Comparison of ENCODE assay signal across 44 cellular contexts in the genomic region with DNA sequence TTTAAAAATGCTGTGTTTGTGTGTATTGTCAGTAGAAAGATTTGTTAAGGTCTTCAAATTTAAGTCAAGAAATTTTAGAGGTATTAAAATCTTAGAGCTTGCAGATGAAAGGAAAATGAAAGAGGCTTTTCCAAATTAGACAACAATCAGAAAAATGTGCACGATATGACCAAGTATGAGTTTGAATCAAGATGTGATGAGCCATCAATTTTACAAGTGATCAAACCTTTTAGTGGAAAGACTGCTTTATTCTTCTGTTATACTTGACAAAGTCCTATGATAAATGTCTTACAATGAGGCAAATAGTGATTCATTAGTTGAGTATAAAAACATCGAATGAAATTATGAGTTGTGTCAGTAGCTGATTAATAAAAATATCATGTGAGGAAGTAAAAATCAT. TPM values are rescaled to one million over a fixed set of nuclear protein-coding genes. Genes with fewer than 3 reads are reported as not detected.
"Had no signal": no experiment of that assay in that cellular context is flagged by ENCODE, and none has a peak within 500 bp of the region (broad histone marks: within the 10 kb centered on the region; RNA-seq: fewer than 3 reads in every experiment).

No MANE protein-coding gene starts in this region.

- FAIRE-seq: astrocyte, bronchial epithelial cell had no signal

- H3K27ac ChIP-seq: adrenal gland, ascending aorta, body of pancreas, brain microvascular endothelial cell, breast epithelium, cardiac muscle cell had no signal

- H3K27me3 Mint-ChIP-seq: brain had no signal

- H3K4me1 Mint-ChIP-seq: activated naive CD4-positive, alpha-beta T cell treated with anti-CD3 and anti-CD28 coated beads, Interleukin-2, amount 10 ng/mL, durations not matched to agents 7 days and 5 days; activated naive CD4-positive, alpha-beta T cell treated with anti-CD3 and anti-CD28 coated beads, Interleukin-2, amount 50 U/mL, for 24 hours; activated naive CD8-positive, alpha-beta T cell treated with anti-CD3 and anti-CD28 coated beads for 36 hours; activated naive CD8-positive, alpha-beta T cell treated with anti-CD3 and anti-CD28 coated beads, Interleukin-2, amount 10 ng/mL, durations not matched to agents 7 days and 5 days; activated naive CD8-positive, alpha-beta T cell treated with anti-CD3 and anti-CD28 coated beads, Interleukin-2, amount 50 U/mL, for 24 hours; activated T-helper 17 cell treated with anti-CD3 and anti-CD28 coated beads, Interleukin-2, amount 50 U/mL, for 72 hours; brain; central memory CD8-positive, alpha-beta T cell had no signal

- H3K9me3 ChIP-seq: adrenal gland, ascending aorta, body of pancreas, breast epithelium had no signal

- H3K4me3 ChIP-seq: adrenal gland, ascending aorta, body of pancreas, breast epithelium, cardiac muscle cell had no signal

- H3K4me1 ChIP-seq: adrenal gland, ascending aorta, body of pancreas, breast epithelium had no signal

- H3K4me3 Mint-ChIP-seq: activated naive CD4-positive, alpha-beta T cell treated with anti-CD3 and anti-CD28 coated beads for 36 hours; activated naive CD4-positive, alpha-beta T cell treated with anti-CD3 and anti-CD28 coated beads, Interleukin-2, amount 10 ng/mL, durations not matched to agents 7 days and 5 days; activated naive CD4-positive, alpha-beta T cell treated with anti-CD3 and anti-CD28 coated beads, Interleukin-2, amount 50 U/mL, for 24 hours; activated naive CD8-positive, alpha-beta T cell; activated naive CD8-positive, alpha-beta T cell treated with anti-CD3 and anti-CD28 coated beads for 36 hours; activated naive CD8-positive, alpha-beta T cell treated with anti-CD3 and anti-CD28 coated beads, Interleukin-2, amount 10 ng/mL, durations not matched to agents 7 days and 5 days; activated naive CD8-positive, alpha-beta T cell treated with anti-CD3 and anti-CD28 coated beads, Interleukin-2, amount 50 U/mL, for 24 hours; activated T-cell treated with anti-CD3 and anti-CD28 coated beads, Interleukin-2, amount 50 U/mL, for 24 hours; activated T-cell treated with anti-CD3 and anti-CD28 coated beads, Interleukin-2, amount 50 U/mL, for 4 hours; activated T-cell treated with anti-CD3 and anti-CD28 coated beads, Interleukin-2, amount 50 U/mL, for 72 hours; activated T-helper 1 cell treated with anti-CD3 and anti-CD28 coated beads, Interleukin-12 subunit alpha, Interleukin-12 subunit beta, Interleukin-2, Interleukin-4 antibody, amounts not matched to agents 30 ng/mL and 10 ng/mL and 1 ng/mL, durations not matched to agents 14 hours and 24 hours and 36 hours; activated T-helper 17 cell treated with anti-CD3 and anti-CD28 coated beads, Interleukin-2, amount 50 U/mL, for 72 hours; brain; central memory CD8-positive, alpha-beta T cell had no signal

- H3K36me3 ChIP-seq: adrenal gland, ascending aorta, brain microvascular endothelial cell, breast epithelium, cardiac muscle cell had no signal

- DNase-seq: activated effector memory CD4-positive, alpha-beta T cell treated with anti-CD3 and anti-CD28 coated beads, Interleukin-2, amount 50 U/mL, for 16 hours; activated effector memory CD4-positive, alpha-beta T cell treated with Interleukin-2 at 50 U/mL for 16 hours; activated gamma-delta T cell; activated gamma-delta T cell treated with Interleukin-2 at 50 U/mL for 16 hours; activated naive CD4-positive, alpha-beta T cell; activated naive CD4-positive, alpha-beta T cell treated with anti-CD3 and anti-CD28 coated beads for 36 hours; activated naive CD4-positive, alpha-beta T cell treated with anti-CD3 and anti-CD28 coated beads, Interleukin-2, amount 10 ng/mL, durations not matched to agents 7 days and 5 days; activated naive CD4-positive, alpha-beta T cell treated with anti-CD3 and anti-CD28 coated beads, Interleukin-2, amount 50 U/mL, for 16 hours; activated naive CD4-positive, alpha-beta T cell treated with Interleukin-2 at 50 U/mL for 16 hours; activated naive CD8-positive, alpha-beta T cell treated with anti-CD3 and anti-CD28 coated beads for 36 hours; activated naive CD8-positive, alpha-beta T cell treated with anti-CD3 and anti-CD28 coated beads, Interleukin-2, amount 10 ng/mL, durations not matched to agents 7 days and 5 days; activated naive CD8-positive, alpha-beta T cell treated with anti-CD3 and anti-CD28 coated beads, Interleukin-2, amount 50 U/mL, for 24 hours; activated T-cell treated with anti-CD3 and anti-CD28 coated beads, Interleukin-2, amount 50 U/mL, for 1 hour; activated T-cell treated with anti-CD3 and anti-CD28 coated beads, Interleukin-2, amount 50 U/mL, for 24 hours; activated T-cell treated with anti-CD3 and anti-CD28 coated beads, Interleukin-2, amount 50 U/mL, for 4 hours; activated T-cell treated with anti-CD3 and anti-CD28 coated beads, Interleukin-2, amount 50 U/mL, for 48 hours; activated T-cell treated with anti-CD3 and anti-CD28 coated beads, Interleukin-2, amount 50 U/mL, for 72 hours; adrenal gland; amniotic stem cell; amygdala; anterior cingulate cortex; aorta; body of pancreas; brain microvascular endothelial cell; caudate nucleus; central memory CD4-positive, alpha-beta T cell; cerebellar nuclear complex had no signal

- H3K27me3 ChIP-seq: adrenal gland, ascending aorta, body of pancreas, brain microvascular endothelial cell, breast epithelium, cardiac muscle cell had no signal

- H3K27ac Mint-ChIP-seq: activated naive CD4-positive, alpha-beta T cell treated with anti-CD3 and anti-CD28 coated beads for 36 hours; activated naive CD4-positive, alpha-beta T cell treated with anti-CD3 and anti-CD28 coated beads, Interleukin-2, amount 10 ng/mL, durations not matched to agents 7 days and 5 days; activated naive CD4-positive, alpha-beta T cell treated with anti-CD3 and anti-CD28 coated beads, Interleukin-2, amount 50 U/mL, for 24 hours; activated naive CD4-positive, alpha-beta T cell treated with anti-CD3 and anti-CD28 coated beads, Interleukin-2, amount 50 U/mL, for 72 hours; activated naive CD8-positive, alpha-beta T cell; activated naive CD8-positive, alpha-beta T cell treated with anti-CD3 and anti-CD28 coated beads for 36 hours; activated naive CD8-positive, alpha-beta T cell treated with anti-CD3 and anti-CD28 coated beads, Interleukin-2, amount 10 ng/mL, durations not matched to agents 7 days and 5 days; activated naive CD8-positive, alpha-beta T cell treated with anti-CD3 and anti-CD28 coated beads, Interleukin-2, amount 50 U/mL, for 24 hours; activated T-cell treated with anti-CD3 and anti-CD28 coated beads, Interleukin-2, amount 50 U/mL, for 24 hours; activated T-cell treated with anti-CD3 and anti-CD28 coated beads, Interleukin-2, amount 50 U/mL, for 72 hours; activated T-helper 1 cell treated with anti-CD3 and anti-CD28 coated beads, Interleukin-12 subunit alpha, Interleukin-12 subunit beta, Interleukin-2, Interleukin-4 antibody, amounts not matched to agents 30 ng/mL and 10 ng/mL and 1 ng/mL, durations not matched to agents 14 hours and 24 hours and 36 hours; activated T-helper 17 cell treated with anti-CD3 and anti-CD28 coated beads, Interleukin-2, amount 50 U/mL, for 72 hours; activated T-helper 2 cell treated with anti-CD3 and anti-CD28 coated beads, Interferon-gamma antibody, Interleukin-2, Interleukin-4, amounts not matched to agents 10 μg/mL and 5 μg/mL and 100 μg/mL, durations not matched to agents 14 hours and 24 hours and 36 hours; brain had no signal

- ATAC-seq: activated naive CD4-positive, alpha-beta T cell treated with anti-CD3 and anti-CD28 coated beads, Interleukin-2, amount 50 U/mL, for 72 hours; activated naive CD8-positive, alpha-beta T cell treated with anti-CD3 and anti-CD28 coated beads, Interleukin-2, amount 50 U/mL, for 24 hours; activated T-cell treated with anti-CD3 and anti-CD28 coated beads, Interleukin-2, amount 50 U/mL, for 4 hours; activated T-cell treated with anti-CD3 and anti-CD28 coated beads, Interleukin-2, amount 50 U/mL, for 72 hours; activated T-helper 17 cell treated with anti-CD3 and anti-CD28 coated beads, Interleukin-2, amount 50 U/mL, for 72 hours; body of pancreas had no signal

- H3K9me3 Mint-ChIP-seq: activated naive CD4-positive, alpha-beta T cell treated with anti-CD3 and anti-CD28 coated beads for 36 hours; activated naive CD4-positive, alpha-beta T cell treated with anti-CD3 and anti-CD28 coated beads, Interleukin-2, amount 10 ng/mL, durations not matched to agents 7 days and 5 days; activated naive CD4-positive, alpha-beta T cell treated with anti-CD3 and anti-CD28 coated beads, Interleukin-2, amount 50 U/mL, for 24 hours; activated naive CD8-positive, alpha-beta T cell treated with anti-CD3 and anti-CD28 coated beads for 36 hours; activated naive CD8-positive, alpha-beta T cell treated with anti-CD3 and anti-CD28 coated beads, Interleukin-2, amount 10 ng/mL, durations not matched to agents 7 days and 5 days; activated naive CD8-positive, alpha-beta T cell treated with anti-CD3 and anti-CD28 coated beads, Interleukin-2, amount 50 U/mL, for 24 hours; activated T-cell treated with anti-CD3 and anti-CD28 coated beads, Interleukin-2, amount 50 U/mL, for 24 hours; activated T-cell treated with anti-CD3 and anti-CD28 coated beads, Interleukin-2, amount 50 U/mL, for 4 hours; activated T-cell treated with anti-CD3 and anti-CD28 coated beads, Interleukin-2, amount 50 U/mL, for 72 hours; activated T-helper 1 cell treated with anti-CD3 and anti-CD28 coated beads, Interleukin-12 subunit alpha, Interleukin-12 subunit beta, Interleukin-2, Interleukin-4 antibody, amounts not matched to agents 30 ng/mL and 10 ng/mL and 1 ng/mL, durations not matched to agents 14 hours and 24 hours and 36 hours; activated T-helper 2 cell treated with anti-CD3 and anti-CD28 coated beads, Interferon-gamma antibody, Interleukin-2, Interleukin-4, amounts not matched to agents 10 μg/mL and 5 μg/mL and 100 μg/mL, durations not matched to agents 14 hours and 24 hours and 36 hours; brain; central memory CD8-positive, alpha-beta T cell had no signal

RNA-seq across cellular contexts. Expression of a gene that starts 19.6 kb away (rescaled TPM):
- total RNA-seq: activated naive CD4-positive, alpha-beta T cell treated with anti-CD3 and anti-CD28 coated beads for 36 hours; activated naive CD4-positive, alpha-beta T cell treated with anti-CD3 and anti-CD28 coated beads, Interleukin-2, amount 50 U/mL, for 72 hours; activated naive CD8-positive, alpha-beta T cell treated with anti-CD3 and anti-CD28 coated beads for 36 hours; activated naive CD8-positive, alpha-beta T cell treated with anti-CD3 and anti-CD28 coated beads, Interleukin-2, amount 10 ng/mL, durations not matched to agents 7 days and 5 days; activated T-cell treated with anti-CD3 and anti-CD28 coated beads, Interleukin-2, amount 50 U/mL, for 4 hours; activated T-cell treated with anti-CD3 and anti-CD28 coated beads, Interleukin-2, amount 50 U/mL, for 72 hours; activated T-helper 1 cell treated with anti-CD3 and anti-CD28 coated beads, Interleukin-12 subunit alpha, Interleukin-12 subunit beta, Interleukin-2, Interleukin-4 antibody, amounts not matched to agents 30 ng/mL and 10 ng/mL and 1 ng/mL, durations not matched to agents 14 hours and 24 hours and 36 hours; activated T-helper 17 cell treated with anti-CD3 and anti-CD28 coated beads, Interleukin-2, amount 50 U/mL, for 72 hours; activated T-helper 2 cell treated with anti-CD3 and anti-CD28 coated beads, Interferon-gamma antibody, Interleukin-2, Interleukin-4, amounts not matched to agents 10 μg/mL and 5 μg/mL and 100 μg/mL, durations not matched to agents 14 hours and 24 hours and 36 hours; ascending aorta; astrocyte; body of pancreas; breast epithelium; bronchial epithelial cell; cardiac septum; cerebellum; chondrocyte had no signal
- polyA plus RNA-seq: adipose tissue, aorta, cardiac muscle cell had no signal

RNA-seq across cellular contexts. Expression of a gene that starts 56.1 kb away (rescaled TPM):
- total RNA-seq: activated naive CD4-positive, alpha-beta T cell treated with anti-CD3 and anti-CD28 coated beads for 36 hours; activated naive CD4-positive, alpha-beta T cell treated with anti-CD3 and anti-CD28 coated beads, Interleukin-2, amount 50 U/mL, for 72 hours; activated naive CD8-positive, alpha-beta T cell treated with anti-CD3 and anti-CD28 coated beads for 36 hours; activated naive CD8-positive, alpha-beta T cell treated with anti-CD3 and anti-CD28 coated beads, Interleukin-2, amount 10 ng/mL, durations not matched to agents 7 days and 5 days; activated T-cell treated with anti-CD3 and anti-CD28 coated beads, Interleukin-2, amount 50 U/mL, for 4 hours; activated T-cell treated with anti-CD3 and anti-CD28 coated beads, Interleukin-2, amount 50 U/mL, for 72 hours; activated T-helper 1 cell treated with anti-CD3 and anti-CD28 coated beads, Interleukin-12 subunit alpha, Interleukin-12 subunit beta, Interleukin-2, Interleukin-4 antibody, amounts not matched to agents 30 ng/mL and 10 ng/mL and 1 ng/mL, durations not matched to agents 14 hours and 24 hours and 36 hours; activated T-helper 17 cell treated with anti-CD3 and anti-CD28 coated beads, Interleukin-2, amount 50 U/mL, for 72 hours; activated T-helper 2 cell treated with anti-CD3 and anti-CD28 coated beads, Interferon-gamma antibody, Interleukin-2, Interleukin-4, amounts not matched to agents 10 μg/mL and 5 μg/mL and 100 μg/mL, durations not matched to agents 14 hours and 24 hours and 36 hours; ascending aorta; body of pancreas; breast epithelium; bronchial epithelial cell; cardiac muscle cell; cardiac septum; cerebellum; chondrocyte had no signal
- polyA plus RNA-seq: aorta, cardiac muscle cell had no signal
